ENCODE assay signal across 9 cellular contexts in genomic region chr1:68000191-68000590, GRCh38. TPM values are rescaled to one million over a fixed set of nuclear protein-coding genes. Genes with fewer than 3 reads are reported as not detected.
"Had no signal": no experiment of that assay in that cellular context is flagged by ENCODE, and none has a peak within 500 bp of the region (broad histone marks: within the 10 kb centered on the region; RNA-seq: fewer than 3 reads in every experiment).

No MANE protein-coding gene starts in this region.

- H3K4me2 ChIP-seq: GM23338 had no signal

- DNase-seq: H9, HCEC 1CT, KG1 had no signal

- ATAC-seq: GM23338 had no signal

- H2AFZ ChIP-seq: GM23338 had no signal

- H3K4me3 ChIP-seq: GM23338 had no signal

- FAIRE-seq: H1, H54, HTR-8/SVneo had no signal

RNA-seq across cellular contexts. Expression of gene DIRAS3, which starts 50.2 kb away (rescaled TPM):
- total RNA-seq: H1, H9, HT-29 had no signal
- polyA plus RNA-seq: IgD-negative memory B cell had no signal
